ENCODE assay signal across 8 cellular contexts in genomic region chr1:76294470-76295194, GRCh38.
DNase-seq lines count a peak whose midpoint lies in the region; ATAC-seq and TF ChIP-seq lines count a peak whose summit lies in the region.

No MANE protein-coding gene starts in this region.

- in situ Hi-C loops in mammary epithelial cell (cut with MboI; ENCODE audit: low sequenced_read_pairs in 2 of 2): no loop called here

- ATAC-seq in GM18508 (IDR thresholded peaks at IDR 0.05; ENCODE audit: insufficient read depth, unreplicated experiment): peak; percentile 66
- peak; percentile 64 for ATAC-seq in GM21381 (IDR thresholded peaks at IDR 0.05; ENCODE audit: unreplicated experiment)
- ATAC-seq in HG03378 (IDR thresholded peaks at IDR 0.05; ENCODE audit: unreplicated experiment): peak; percentile 85

- peaks cover 37% of the 10 kb centered on the region for H3K4me1 Mint-ChIP-seq in activated naive CD8-positive, alpha-beta T cell treated with anti-CD3 and anti-CD28 coated beads for 36 hours
- peaks cover 27% of the 10 kb centered on the region for H3K4me1 Mint-ChIP-seq in endothelial cell (ENCODE audit: unreplicated experiment)

- no peaks in the 10 kb centered on the region for H3K27me3 Mint-ChIP-seq in activated naive CD8-positive, alpha-beta T cell treated with anti-CD3 and anti-CD28 coated beads for 36 hours
- H3K27me3 Mint-ChIP-seq in endothelial cell (ENCODE audit: unreplicated experiment): no peaks in the 10 kb centered on the region

- H3K4me3 Mint-ChIP-seq in activated naive CD8-positive, alpha-beta T cell treated with anti-CD3 and anti-CD28 coated beads for 36 hours: peak overlapping the region; percentile 42
- H3K4me3 Mint-ChIP-seq in endothelial cell (ENCODE audit: unreplicated experiment): no peak overlapping the region

- H4K20me1 ChIP-seq in mammary epithelial cell (ENCODE audit: insufficient read depth, low read length): no peaks in the 10 kb centered on the region

- H3K4me3 ChIP-seq in mammary epithelial cell (replicated peaks in 1 of 3; ENCODE audit: insufficient read depth in 1 of 3, low read depth in 2 of 3, low read length in 3 of 3): no peak overlapping the region

- H3K4me1 ChIP-seq in mammary epithelial cell (ENCODE audit: insufficient read depth, low read length): no peaks in the 10 kb centered on the region

- H3K9me3 Mint-ChIP-seq in activated naive CD8-positive, alpha-beta T cell treated with anti-CD3 and anti-CD28 coated beads for 36 hours: no peaks in the 10 kb centered on the region
- H3K9me3 Mint-ChIP-seq in endothelial cell (ENCODE audit: unreplicated experiment): no peaks in the 10 kb centered on the region

- no peak for DNase-seq in activated naive CD8-positive, alpha-beta T cell treated with anti-CD3 and anti-CD28 coated beads for 36 hours
- no peak for DNase-seq in NCI-H2029 treated with DMSO at 0.1 percent for 48 hours (lab: John Stamatoyannopoulos, UW)
- no peak for DNase-seq in mammary epithelial cell
- no peak for DNase-seq in COR-L47 (lab: John Stamatoyannopoulos, UW)
- no peak for DNase-seq in endothelial cell (ENCODE audit: low spot score)

- CTCF ChIA-PET in mammary epithelial cell (lab: Charles Lee; ENCODE audit: low non-redundant PET): no interaction called here

- no TSS peak for BruUV-seq in mammary epithelial cell (replicated peaks; lab: Mats Ljungman, UMichigan)

- WGBS in mammary epithelial cell (ENCODE audit: low coverage, missing lambda C conversion rate): 84% methylated on average over 5 of the region's 5 CpGs

- no peak overlapping the region for H3K27ac ChIP-seq in mammary epithelial cell (ENCODE audit: insufficient read depth, low read depth, low read length)

- intact Hi-C loops in mammary epithelial cell (cut with micrococcal nuclease): no loop called here

- H2AFZ ChIP-seq in mammary epithelial cell (ENCODE audit: low read depth, low read length): no peak overlapping the region

- H3K27me3 ChIP-seq in mammary epithelial cell (ENCODE audit: insufficient read depth, low read length): no peaks in the 10 kb centered on the region

- peak overlapping the region; percentile 76 for H3K27ac Mint-ChIP-seq in activated naive CD8-positive, alpha-beta T cell treated with anti-CD3 and anti-CD28 coated beads for 36 hours
- H3K27ac Mint-ChIP-seq in endothelial cell (ENCODE audit: unreplicated experiment): no peak overlapping the region

- H3K79me2 ChIP-seq in mammary epithelial cell (ENCODE audit: insufficient read depth, low read length): no peaks in the 10 kb centered on the region

- dilution Hi-C loops in mammary epithelial cell (cut with HindIII; ENCODE audit: low sequenced_read_pairs): no loop called here

- no peaks in the 10 kb centered on the region for H3K36me3 Mint-ChIP-seq in activated naive CD8-positive, alpha-beta T cell treated with anti-CD3 and anti-CD28 coated beads for 36 hours
- no peaks in the 10 kb centered on the region for H3K36me3 Mint-ChIP-seq in endothelial cell (ENCODE audit: low read depth, unreplicated experiment)

- no peaks in the 10 kb centered on the region for H3K36me3 ChIP-seq in mammary epithelial cell (ENCODE audit: insufficient read depth, low read length)

- no peaks in the 10 kb centered on the region for H3K9me3 ChIP-seq in mammary epithelial cell (replicated peaks; ENCODE audit: insufficient read depth, low read length)

- no peak overlapping the region for H3K9ac ChIP-seq in mammary epithelial cell (ENCODE audit: insufficient read depth, low read length)

- TF ChIP-seq CTCF in mammary epithelial cell (conservative IDR thresholded peaks at IDR 0.05 in 1 of 2, IDR thresholded peaks at IDR 0.05 in 1 of 2; ENCODE audit: extremely low read depth in 1 of 2, insufficient read depth in 1 of 2, low read depth in 1 of 2, low read length in 2 of 2): no peak
- TF ChIP-seq CTCF in endothelial cell (IDR thresholded peaks at IDR 0.05; ENCODE audit: unreplicated experiment): no peak

- no peak overlapping the region for H3K4me2 ChIP-seq in mammary epithelial cell (ENCODE audit: insufficient read depth, low read depth, low read length)
